1 cellular context compared by ENCODE assay signal in the genomic region with DNA sequence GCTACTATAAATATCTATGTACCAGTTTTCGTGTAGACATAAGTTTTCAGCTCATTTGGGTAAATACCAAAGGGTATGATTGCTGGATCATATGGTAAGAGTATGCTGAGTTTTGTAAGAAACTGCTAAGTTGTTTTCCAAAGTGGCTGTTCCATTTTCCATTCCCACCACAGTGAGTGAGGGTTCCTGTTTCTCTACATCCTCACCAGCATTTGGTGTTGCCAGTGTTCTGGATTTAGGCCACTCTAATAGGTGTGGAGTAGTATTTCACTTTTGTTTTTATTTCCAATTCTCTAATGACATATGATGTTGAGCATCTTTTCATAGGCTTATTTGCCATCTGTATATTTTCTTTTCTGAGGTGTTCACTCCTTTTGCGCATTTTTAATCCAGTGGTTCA.
TF ChIP-seq lines count a peak whose summit lies in the region.

No MANE protein-coding gene starts in this region.

TF ChIP-seq in K562, 482 proteins besides CTCF, POLR2A, EP300 and RAD21 (continued from another document):
- TF ChIP-seq, protein P1, sequence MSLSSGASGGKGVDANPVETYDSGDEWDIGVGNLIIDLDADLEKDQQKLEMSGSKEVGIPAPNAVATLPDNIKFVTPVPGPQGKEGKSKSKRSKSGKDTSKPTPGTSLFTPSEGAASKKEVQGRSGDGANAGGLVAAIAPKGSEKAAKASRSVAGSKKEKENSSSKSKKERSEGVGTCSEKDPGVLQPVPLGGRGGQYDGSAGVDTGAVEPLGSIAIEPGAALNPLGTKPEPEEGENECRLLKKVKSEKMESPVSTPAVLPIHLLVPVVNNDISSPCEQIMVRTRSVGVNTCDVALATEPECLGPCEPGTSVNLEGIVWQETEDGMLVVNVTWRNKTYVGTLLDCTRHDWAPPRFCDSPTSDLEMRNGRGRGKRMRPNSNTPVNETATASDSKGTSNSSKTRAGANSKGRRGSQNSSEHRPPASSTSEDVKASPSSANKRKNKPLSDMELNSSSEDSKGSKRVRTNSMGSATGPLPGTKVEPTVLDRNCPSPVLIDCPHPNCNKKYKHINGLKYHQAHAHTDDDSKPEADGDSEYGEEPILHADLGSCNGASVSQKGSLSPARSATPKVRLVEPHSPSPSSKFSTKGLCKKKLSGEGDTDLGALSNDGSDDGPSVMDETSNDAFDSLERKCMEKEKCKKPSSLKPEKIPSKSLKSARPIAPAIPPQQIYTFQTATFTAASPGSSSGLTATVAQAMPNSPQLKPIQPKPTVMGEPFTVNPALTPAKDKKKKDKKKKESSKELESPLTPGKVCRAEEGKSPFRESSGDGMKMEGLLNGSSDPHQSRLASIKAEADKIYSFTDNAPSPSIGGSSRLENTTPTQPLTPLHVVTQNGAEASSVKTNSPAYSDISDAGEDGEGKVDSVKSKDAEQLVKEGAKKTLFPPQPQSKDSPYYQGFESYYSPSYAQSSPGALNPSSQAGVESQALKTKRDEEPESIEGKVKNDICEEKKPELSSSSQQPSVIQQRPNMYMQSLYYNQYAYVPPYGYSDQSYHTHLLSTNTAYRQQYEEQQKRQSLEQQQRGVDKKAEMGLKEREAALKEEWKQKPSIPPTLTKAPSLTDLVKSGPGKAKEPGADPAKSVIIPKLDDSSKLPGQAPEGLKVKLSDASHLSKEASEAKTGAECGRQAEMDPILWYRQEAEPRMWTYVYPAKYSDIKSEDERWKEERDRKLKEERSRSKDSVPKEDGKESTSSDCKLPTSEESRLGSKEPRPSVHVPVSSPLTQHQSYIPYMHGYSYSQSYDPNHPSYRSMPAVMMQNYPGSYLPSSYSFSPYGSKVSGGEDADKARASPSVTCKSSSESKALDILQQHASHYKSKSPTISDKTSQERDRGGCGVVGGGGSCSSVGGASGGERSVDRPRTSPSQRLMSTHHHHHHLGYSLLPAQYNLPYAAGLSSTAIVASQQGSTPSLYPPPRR (CRISPR knock-in tag; IDR thresholded peaks at IDR 0.05; ENCODE audit: borderline replicate concordance) = no peak
